In genomic region chr6:32637883-32638282, GRCh38 we compare ENCODE assay signal across 2 cellular contexts.
TF ChIP-seq lines count a peak whose summit lies in the region.

No MANE protein-coding gene starts in this region.

TF ChIP-seq in GM12891, 5 proteins besides CTCF, POLR2A, EP300 and RAD21:
- no peak for TF ChIP-seq SPI1 (IDR thresholded peaks at IDR 0.05; ENCODE audit: low read depth, low read length)
- no peak for TF ChIP-seq TAF1 (IDR thresholded peaks at IDR 0.05; ENCODE audit: low read depth, low read length)
- TF ChIP-seq PAX5 (IDR thresholded peaks at IDR 0.05; ENCODE audit: insufficient read depth, low read length, severe bottlenecking) = no peak
- no peak; the same call in 1 of the 2 replicates for TF ChIP-seq POLR2AphosphoS5 (IDR thresholded peaks at IDR 0.05; ENCODE audit: low read depth, low read length)
- TF ChIP-seq POU2F2 (IDR thresholded peaks at IDR 0.05; ENCODE audit: low read depth, low read length) = no peak

TF ChIP-seq in GM12878, 131 proteins besides CTCF, POLR2A, EP300 and RAD21:
- no peak for TF ChIP-seq YY1 (IDR thresholded peaks at IDR 0.05; ENCODE audit: low read depth, low read length)
- TF ChIP-seq SMAD1 (IDR thresholded peaks at IDR 0.05; ENCODE audit: low read depth, partially characterized antibody) = peak; percentile 17
- TF ChIP-seq ZNF592 (IDR thresholded peaks at IDR 0.05) = no peak
- TF ChIP-seq POLR2AphosphoS5 (IDR thresholded peaks at IDR 0.05; ENCODE audit: low read length) = no peak
- no peak for TF ChIP-seq LARP7 (IDR thresholded peaks at IDR 0.05)
- no peak for TF ChIP-seq RB1 (IDR thresholded peaks at IDR 0.05; ENCODE audit: borderline replicate concordance)
- no peak for TF ChIP-seq REST (IDR thresholded peaks at IDR 0.05; ENCODE audit: low read depth, low read length)
- TF ChIP-seq ATF3 (IDR thresholded peaks at IDR 0.05; ENCODE audit: borderline replicate concordance, extremely low read depth, low read depth, low read length) = no peak
- no peak for TF ChIP-seq MEF2A (IDR thresholded peaks at IDR 0.05; ENCODE audit: insufficient read depth, low read depth, low read length)
- peak; percentile 22; the same call in 1 of the 3 replicates for TF ChIP-seq POU2F2 (IDR thresholded peaks at IDR 0.05; ENCODE audit: borderline replicate concordance, low read depth, low read length)
- TF ChIP-seq SUZ12 (IDR thresholded peaks at IDR 0.05; ENCODE audit: unreplicated experiment) = no peak
- peak; percentile 10; the same call in 1 of the 2 replicates for TF ChIP-seq POLR2AphosphoS2 (IDR thresholded peaks at IDR 0.05; ENCODE audit: low read depth, low read length)
- TF ChIP-seq RCOR1 (conservative IDR thresholded peaks at IDR 0.05; ENCODE audit: low read depth, low read length) = no peak
- peak; percentile 8; the same call in 1 of the 2 replicates for TF ChIP-seq ATF2 (IDR thresholded peaks at IDR 0.05; ENCODE audit: low read length)
- no peak for TF ChIP-seq IKZF2 (IDR thresholded peaks at IDR 0.05)
- TF ChIP-seq YBX1 (IDR thresholded peaks at IDR 0.05) = no peak
- no peak for TF ChIP-seq HDAC2 (IDR thresholded peaks at IDR 0.05)
- no peak for TF ChIP-seq CBX5 (IDR thresholded peaks at IDR 0.05; ENCODE audit: low read depth)
- no peak for TF ChIP-seq MTA2 (IDR thresholded peaks at IDR 0.05; ENCODE audit: low read depth)
- no peak for TF ChIP-seq ATF7 (IDR thresholded peaks at IDR 0.05; ENCODE audit: low read depth)
- TF ChIP-seq MXI1 (IDR thresholded peaks at IDR 0.05; ENCODE audit: low read depth, low read length) = no peak
- TF ChIP-seq TCF3 (IDR thresholded peaks at IDR 0.05; ENCODE audit: borderline replicate concordance, insufficient read depth, low read depth, low read length) = no peak
TF ChIP-seq in GM12878: peak in this region for 4.
